Comparison of ENCODE assay signal across 16 cellular contexts in the genomic region with DNA sequence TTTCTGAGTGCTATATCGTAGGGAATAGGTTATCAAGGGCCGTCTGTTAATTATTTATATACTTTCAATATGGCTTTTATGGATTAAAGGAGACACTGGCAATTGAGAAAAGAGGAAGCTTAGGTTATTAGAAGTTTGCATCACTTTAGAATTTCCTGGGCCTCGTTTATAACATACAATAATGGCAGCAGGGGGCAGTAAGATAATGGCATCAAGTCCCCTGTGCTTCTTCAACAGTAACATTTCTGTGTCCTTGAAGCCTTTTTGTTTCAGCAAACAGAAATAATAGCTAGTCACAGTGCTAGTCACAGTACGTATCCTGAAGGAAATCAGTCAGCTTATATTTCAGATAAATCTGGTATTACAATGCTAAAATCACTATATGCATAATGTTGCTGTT. TPM values are rescaled to one million over a fixed set of nuclear protein-coding genes. Genes with fewer than 3 reads are reported as not detected.
DNase-seq lines count a peak whose midpoint lies in the region; ATAC-seq, FAIRE-seq and TF ChIP-seq lines count a peak whose summit lies in the region.
"Had no signal": no experiment of that assay in that cellular context is flagged by ENCODE, and none has a peak within 500 bp of the region (broad histone marks: within the 10 kb centered on the region; RNA-seq: fewer than 3 reads in every experiment).

No MANE protein-coding gene starts in this region.

- ATAC-seq in GM18868 (IDR thresholded peaks at IDR 0.05; ENCODE audit: unreplicated experiment) (peak; percentile 60), PC-3 (no peak), HG03095 (IDR thresholded peaks at IDR 0.05; ENCODE audit: unreplicated experiment) (no peak), GM18502 (IDR thresholded peaks at IDR 0.05; ENCODE audit: poor library complexity, unreplicated experiment) (no peak)
- ATAC-seq: effector memory CD8-positive, alpha-beta T cell had no signal

- CTCF ChIA-PET in PC-3 (lab: Charles Lee): no interaction called here

- H3K79me2 ChIP-seq in PC-3 (ENCODE audit: low read length): no peaks in the 10 kb centered on the region

- intact Hi-C loops in PC-3 (cut with micrococcal nuclease): no loop called here
- intact Hi-C loops in activated CD4-positive, alpha-beta T cell treated with anti-CD3 and anti-CD28 coated beads, Interleukin-2, amount 10 ng/mL, durations not matched to agents 24 days and 14 days (cut with micrococcal nuclease): no loop called here
- intact Hi-C loops in posterior vena cava (cut with DNase I): no loop called here

- no peaks in the 10 kb centered on the region for H3K27me3 Mint-ChIP-seq in activated CD4-positive, alpha-beta T cell treated with anti-CD3 and anti-CD28 coated beads, Interleukin-2, amount 10 ng/mL, durations not matched to agents 24 days and 14 days
- H3K27me3 Mint-ChIP-seq: effector memory CD8-positive, alpha-beta T cell; progenitor cell of endocrine pancreas; stimulated activated naive CD8-positive, alpha-beta T cell treated with anti-CD3 and anti-CD28 coated beads, Interleukin-15, Interleukin-2, amounts not matched to agents 100 ng/mL and 50 ng/mL, for 24 hours had no signal

- DNase-seq in Ammon's horn (ENCODE audit: low spot score) (peak; percentile 81), PC-3 (no peak), frontal cortex (ENCODE audit: low spot score in 2 of 2) (no peak), posterior vena cava (ENCODE audit: low spot score) (no peak)
- DNase-seq in activated CD4-positive, alpha-beta T cell treated with anti-CD3 and anti-CD28 coated beads, Interleukin-2, amount 10 ng/mL, durations not matched to agents 24 days and 14 days: no peak
- DNase-seq: effector memory CD8-positive, alpha-beta T cell; heart left ventricle; NCI-H187; stimulated activated CD4-positive, alpha-beta T cell treated with anti-CD3 and anti-CD28 coated beads, Interleukin-2, amount 100 ng/mL, for 24 hours had no signal

- BruUV-seq in PC-3 (replicated peaks; lab: Mats Ljungman, UMichigan): no TSS peak

- H3K4me3 ChIP-seq in PC-3 (ENCODE audit: low read length): no peak overlapping the region
- H3K4me3 ChIP-seq: heart left ventricle had no signal

- no peaks in the 10 kb centered on the region for H3K4me1 ChIP-seq in PC-3 (ENCODE audit: insufficient read depth, low read length)
- H3K4me1 ChIP-seq: heart left ventricle had no signal

- no peaks in the 10 kb centered on the region for H3K36me3 ChIP-seq in PC-3 (ENCODE audit: low read depth, low read length)
- H3K36me3 ChIP-seq: heart left ventricle had no signal

- no peaks in the 10 kb centered on the region for H3K9me2 ChIP-seq in PC-3 (replicated peaks; ENCODE audit: low read length)

- no peak overlapping the region for H3K27ac ChIP-seq in PC-3 (ENCODE audit: low read length)
- H3K27ac ChIP-seq: heart left ventricle, RWPE1 had no signal

- H3K9me3 Mint-ChIP-seq in activated CD4-positive, alpha-beta T cell treated with anti-CD3 and anti-CD28 coated beads, Interleukin-2, amount 10 ng/mL, durations not matched to agents 24 days and 14 days: no peaks in the 10 kb centered on the region
- H3K9me3 Mint-ChIP-seq: stimulated activated naive CD8-positive, alpha-beta T cell treated with anti-CD3 and anti-CD28 coated beads, Interleukin-15, Interleukin-2, amounts not matched to agents 100 ng/mL and 50 ng/mL, for 24 hours had no signal

- H3K9ac ChIP-seq in PC-3 (ENCODE audit: low read length): no peak overlapping the region

- H3K4me1 Mint-ChIP-seq in activated CD4-positive, alpha-beta T cell treated with anti-CD3 and anti-CD28 coated beads, Interleukin-2, amount 10 ng/mL, durations not matched to agents 24 days and 14 days: no peaks in the 10 kb centered on the region

- no peak overlapping the region for H3K27ac Mint-ChIP-seq in activated CD4-positive, alpha-beta T cell treated with anti-CD3 and anti-CD28 coated beads, Interleukin-2, amount 10 ng/mL, durations not matched to agents 24 days and 14 days
- H3K27ac Mint-ChIP-seq: effector memory CD8-positive, alpha-beta T cell; progenitor cell of endocrine pancreas; stimulated activated naive CD8-positive, alpha-beta T cell treated with anti-CD3 and anti-CD28 coated beads, Interleukin-15, Interleukin-2, amounts not matched to agents 100 ng/mL and 50 ng/mL, for 24 hours had no signal

- FAIRE-seq in frontal cortex (lab: Jason Lieb, UNC): peak; percentile 63
- FAIRE-seq: GM18507 had no signal

- H2AFZ ChIP-seq in PC-3 (ENCODE audit: low read length): no peak overlapping the region

- no peaks in the 10 kb centered on the region for H3K9me3 ChIP-seq in PC-3 (ENCODE audit: low read length)
- H3K9me3 ChIP-seq: heart left ventricle had no signal

- H3F3A ChIP-seq in PC-3 (ENCODE audit: low read length, unreplicated experiment): no peaks in the 10 kb centered on the region

- POLR2A ChIA-PET in PC-3 (lab: Charles Lee; ENCODE audit: unreplicated experiment): no interaction called here

- H4K20me1 ChIP-seq in PC-3 (ENCODE audit: low read length): no peaks in the 10 kb centered on the region

- H3K36me3 Mint-ChIP-seq in activated CD4-positive, alpha-beta T cell treated with anti-CD3 and anti-CD28 coated beads, Interleukin-2, amount 10 ng/mL, durations not matched to agents 24 days and 14 days (ENCODE audit: low read depth): no peaks in the 10 kb centered on the region

- H3K4me2 ChIP-seq in PC-3 (ENCODE audit: low read length): no peak overlapping the region

- H3K27me3 ChIP-seq in PC-3 (ENCODE audit: low read length): no peaks in the 10 kb centered on the region
- H3K27me3 ChIP-seq: heart left ventricle had no signal

- no peak overlapping the region for H3K4me3 Mint-ChIP-seq in activated CD4-positive, alpha-beta T cell treated with anti-CD3 and anti-CD28 coated beads, Interleukin-2, amount 10 ng/mL, durations not matched to agents 24 days and 14 days
- H3K4me3 Mint-ChIP-seq: effector memory CD8-positive, alpha-beta T cell; stimulated activated naive CD8-positive, alpha-beta T cell treated with anti-CD3 and anti-CD28 coated beads, Interleukin-15, Interleukin-2, amounts not matched to agents 100 ng/mL and 50 ng/mL, for 24 hours had no signal

- TF ChIP-seq CTCF in PC-3 (conservative IDR thresholded peaks at IDR 0.05; ENCODE audit: low read depth, low read length): peak; percentile 31; the same call in 1 of the 2 replicates

RNA-seq across cellular contexts. Expression of gene SPAM1, which starts 41.9 kb away (rescaled TPM):
- total RNA-seq in PC-3 (2014; rRNA removed) (not detected in 2 replicates), frontal cortex (not detected), posterior vena cava (not detected)
- not detected in 2 replicates for total RNA-seq in activated CD4-positive, alpha-beta T cell treated with anti-CD3 and anti-CD28 coated beads, Interleukin-2, amount 10 ng/mL, durations not matched to agents 24 days and 14 days
- total RNA-seq: progenitor cell of endocrine pancreas had no signal
